Comparison of ENCODE assay signal across 8 cellular contexts in genomic region chrX:102746134-102746584, GRCh38. TPM values are rescaled to one million over a fixed set of nuclear protein-coding genes. Genes with fewer than 3 reads are reported as not detected.
A peak's percentile ranks its signal among the peaks of the same experiment; 100 is the strongest.
DNase-seq lines count a peak whose midpoint lies in the region; ATAC-seq, FAIRE-seq and TF ChIP-seq lines count a peak whose summit lies in the region.

No MANE protein-coding gene starts in this region.

- no peaks in the 10 kb centered on the region for H3K27me3 Mint-ChIP-seq in stimulated activated naive CD8-positive, alpha-beta T cell treated with anti-CD3 and anti-CD28 coated beads, Interleukin-15, Interleukin-2, amounts not matched to agents 100 ng/mL and 50 ng/mL, for 24 hours

- H3K4me1 ChIP-seq in HUES6 (ENCODE audit: control insufficient read depth, insufficient read depth, low read length) = peaks cover 17% of the 10 kb centered on the region
- H3K4me1 ChIP-seq in kidney (ENCODE audit: control insufficient read depth in 1 of 2, insufficient read depth in 1 of 2, low read depth in 1 of 2, low read length in 2 of 2) = no peaks in the 10 kb centered on the region

- H3K9me3 ChIP-seq in AG04450 (ENCODE audit: control insufficient read depth, insufficient read depth, low read length) (no peaks in the 10 kb centered on the region), HUES6 (ENCODE audit: control insufficient read depth, insufficient read depth, low read depth, low read length) (peaks cover 3% of the 10 kb centered on the region; the same call in 1 of the 2 replicates), kidney (ENCODE audit: control insufficient read depth in 1 of 2, low read length in 2 of 2) (no peaks in the 10 kb centered on the region)

- CTCF ChIA-PET in AG04450 (lab: Charles Lee) = no interaction called here

- H3K9ac ChIP-seq in HUES6 (ENCODE audit: low read length) (peak overlapping the region; percentile 66), kidney (ENCODE audit: low read length in 2 of 2) (peak overlapping the region; percentile 24 to 26)

- H3K4me3 ChIP-seq in AG04450 (ENCODE audit: low read depth, low read length) (peak overlapping the region; percentile 64), HUES6 (ENCODE audit: low read depth, low read length) (peak overlapping the region; percentile 78), bronchial epithelial cell (ENCODE audit: low read depth, low read length) (peak overlapping the region; percentile 48), kidney (ENCODE audit: low read length in 2 of 2) (peak overlapping the region; percentile 34 to 59)

- H3K27ac ChIP-seq in AG04450 (ENCODE audit: low read depth, low read length) (no peak overlapping the region), HUES6 (ENCODE audit: low read depth, low read length) (no peak overlapping the region), kidney (ENCODE audit: low read depth in 2 of 2, low read length in 2 of 2) (no peak overlapping the region)

- no peak overlapping the region for H3K27ac Mint-ChIP-seq in stimulated activated naive CD8-positive, alpha-beta T cell treated with anti-CD3 and anti-CD28 coated beads, Interleukin-15, Interleukin-2, amounts not matched to agents 100 ng/mL and 50 ng/mL, for 24 hours

- POLR2A ChIA-PET in AG04450 (lab: Yijun Ruan, JAX) = no interaction called here

- no peaks in the 10 kb centered on the region for H3K36me3 Mint-ChIP-seq in stimulated activated naive CD8-positive, alpha-beta T cell treated with anti-CD3 and anti-CD28 coated beads, Interleukin-15, Interleukin-2, amounts not matched to agents 100 ng/mL and 50 ng/mL, for 24 hours (ENCODE audit: low read depth)

- DNase-seq in AG04450 (ENCODE audit: low read depth, low spot score) (no peak), bronchial epithelial cell (ENCODE audit: low read depth) (no peak), kidney (peak; percentile 82), GM10266 (ENCODE audit: extremely low spot score) (no peak), NCI-H1436 treated with DMSO at 0.1 percent for 48 hours (lab: John Stamatoyannopoulos, UW) (no peak)

- H3K9me3 Mint-ChIP-seq in stimulated activated naive CD8-positive, alpha-beta T cell treated with anti-CD3 and anti-CD28 coated beads, Interleukin-15, Interleukin-2, amounts not matched to agents 100 ng/mL and 50 ng/mL, for 24 hours = no peaks in the 10 kb centered on the region

- H3K27me3 ChIP-seq in AG04450 (ENCODE audit: control insufficient read depth, insufficient read depth, low read length) (no peaks in the 10 kb centered on the region), HUES6 (ENCODE audit: control insufficient read depth, insufficient read depth, low read length) (no peaks in the 10 kb centered on the region; the same call in 1 of the 2 replicates), bronchial epithelial cell (ENCODE audit: control insufficient read depth, insufficient read depth, low read length) (no peaks in the 10 kb centered on the region)

- no peak for TF ChIP-seq CTCF in AG04450 (IDR thresholded peaks at IDR 0.05; ENCODE audit: low read depth, low read length)
- TF ChIP-seq CTCF in bronchial epithelial cell (IDR thresholded peaks at IDR 0.05; ENCODE audit: insufficient read depth, low read length, severe bottlenecking) = no peak
- no peak for TF ChIP-seq CTCF in kidney (IDR thresholded peaks at IDR 0.05; ENCODE audit: borderline replicate concordance, extremely low read depth, insufficient read depth)
- TF ChIP-seq CTCF in GM10266 (IDR thresholded peaks at IDR 0.05; ENCODE audit: control insufficient read depth, insufficient read depth, low read depth, missing control alignments) = no peak

- H3K36me3 ChIP-seq in HUES6 (ENCODE audit: control insufficient read depth, insufficient read depth, low read length) = no peaks in the 10 kb centered on the region; the same call in 1 of the 2 replicates
- no peaks in the 10 kb centered on the region for H3K36me3 ChIP-seq in bronchial epithelial cell (ENCODE audit: control insufficient read depth, insufficient read depth, low read length)
- no peaks in the 10 kb centered on the region for H3K36me3 ChIP-seq in kidney (ENCODE audit: control insufficient read depth in 1 of 2, insufficient read depth in 2 of 2, low read length in 2 of 2)

- H3K4me1 Mint-ChIP-seq in stimulated activated naive CD8-positive, alpha-beta T cell treated with anti-CD3 and anti-CD28 coated beads, Interleukin-15, Interleukin-2, amounts not matched to agents 100 ng/mL and 50 ng/mL, for 24 hours (ENCODE audit: low read depth) = peaks cover 4% of the 10 kb centered on the region

- H3K4me3 Mint-ChIP-seq in stimulated activated naive CD8-positive, alpha-beta T cell treated with anti-CD3 and anti-CD28 coated beads, Interleukin-15, Interleukin-2, amounts not matched to agents 100 ng/mL and 50 ng/mL, for 24 hours = peak overlapping the region; percentile 79

- FAIRE-seq in bronchial epithelial cell (lab: Jason Lieb, UNC) (no peak), kidney (lab: Jason Lieb, UNC) (no peak)

- no peak for ATAC-seq in HG03571 (IDR thresholded peaks at IDR 0.05; ENCODE audit: unreplicated experiment)

- intact Hi-C loops in kidney (cut with DNase I) = no loop called here

RNA-seq across cellular contexts. Expression of gene GPRASP3, which starts 25.6 kb away (rescaled TPM):
- polyA plus RNA-seq in AG04450 (2011; rRNA removed) = 5.3 and 6.9 TPM in 2 replicates
- polyA minus RNA-seq in AG04450 (2011; rRNA and poly(A)+ RNA removed) = 8.1 and 12.5 TPM in 2 replicates
- 1.8 and 2.6 TPM in 2 replicates for total RNA-seq in bronchial epithelial cell
- 4.5 TPM for total RNA-seq in kidney
- 4.3 TPM for polyA plus RNA-seq in kidney (ENCODE audit: insufficient read depth, low read depth, low replicate concordance)

RNA-seq across cellular contexts. Expression of gene GPRASP2, which starts 33.9 kb away (rescaled TPM):
- polyA plus RNA-seq in AG04450 (2011; rRNA removed) = 12.0 and 15.7 TPM in 2 replicates
- polyA minus RNA-seq in AG04450 (2011; rRNA and poly(A)+ RNA removed) = 15.4 and 17.2 TPM in 2 replicates
- 4.2 and 9.6 TPM in 2 replicates for total RNA-seq in bronchial epithelial cell
- total RNA-seq in kidney = 11.4 TPM
- 12.4 TPM for polyA plus RNA-seq in kidney (ENCODE audit: insufficient read depth, low read depth, low replicate concordance)
